1 cellular context compared by ENCODE assay signal in the genomic region with DNA sequence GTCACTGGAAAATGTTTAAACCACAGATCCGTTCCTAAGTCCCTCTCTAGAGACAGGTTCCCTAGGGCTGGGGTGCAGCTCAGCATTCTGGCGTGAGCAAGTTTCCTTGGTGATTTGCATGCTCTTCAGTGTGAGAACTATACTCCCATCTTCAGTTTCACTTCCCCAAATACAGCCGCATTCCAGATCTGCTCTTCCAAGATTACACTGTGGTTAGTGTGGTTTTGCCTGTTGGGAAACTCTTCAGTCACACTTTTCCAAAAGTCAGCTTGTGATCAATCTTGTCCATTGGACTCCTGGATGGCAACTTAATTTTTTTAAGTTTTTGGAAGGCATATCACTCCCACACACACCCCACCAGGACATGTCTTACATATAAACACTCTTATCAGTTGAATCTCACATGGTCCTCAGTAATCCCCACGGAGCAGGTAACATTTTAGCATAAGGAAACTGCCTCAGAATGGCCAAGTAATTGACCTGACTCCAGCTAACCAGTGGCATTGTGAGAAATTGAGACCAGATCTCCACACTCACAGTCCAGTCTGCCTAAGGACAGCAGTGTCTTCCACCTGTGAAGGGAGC.
A peak's percentile ranks its signal among the peaks of the same experiment; 100 is the strongest.
TF ChIP-seq lines count a peak whose summit lies in the region.

No MANE protein-coding gene starts in this region.

TF ChIP-seq in GM12878, 131 proteins besides CTCF, POLR2A, EP300 and RAD21 (continued from another document and continues in another):
- TF ChIP-seq, protein P1, sequence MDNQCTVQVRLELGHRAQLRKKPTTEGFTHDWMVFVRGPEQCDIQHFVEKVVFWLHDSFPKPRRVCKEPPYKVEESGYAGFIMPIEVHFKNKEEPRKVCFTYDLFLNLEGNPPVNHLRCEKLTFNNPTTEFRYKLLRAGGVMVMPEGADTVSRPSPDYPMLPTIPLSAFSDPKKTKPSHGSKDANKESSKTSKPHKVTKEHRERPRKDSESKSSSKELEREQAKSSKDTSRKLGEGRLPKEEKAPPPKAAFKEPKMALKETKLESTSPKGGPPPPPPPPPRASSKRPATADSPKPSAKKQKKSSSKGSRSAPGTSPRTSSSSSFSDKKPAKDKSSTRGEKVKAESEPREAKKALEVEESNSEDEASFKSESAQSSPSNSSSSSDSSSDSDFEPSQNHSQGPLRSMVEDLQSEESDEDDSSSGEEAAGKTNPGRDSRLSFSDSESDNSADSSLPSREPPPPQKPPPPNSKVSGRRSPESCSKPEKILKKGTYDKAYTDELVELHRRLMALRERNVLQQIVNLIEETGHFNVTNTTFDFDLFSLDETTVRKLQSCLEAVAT (IDR thresholded peaks at IDR 0.05), result peak; percentile 97
- TF ChIP-seq, protein P2, sequence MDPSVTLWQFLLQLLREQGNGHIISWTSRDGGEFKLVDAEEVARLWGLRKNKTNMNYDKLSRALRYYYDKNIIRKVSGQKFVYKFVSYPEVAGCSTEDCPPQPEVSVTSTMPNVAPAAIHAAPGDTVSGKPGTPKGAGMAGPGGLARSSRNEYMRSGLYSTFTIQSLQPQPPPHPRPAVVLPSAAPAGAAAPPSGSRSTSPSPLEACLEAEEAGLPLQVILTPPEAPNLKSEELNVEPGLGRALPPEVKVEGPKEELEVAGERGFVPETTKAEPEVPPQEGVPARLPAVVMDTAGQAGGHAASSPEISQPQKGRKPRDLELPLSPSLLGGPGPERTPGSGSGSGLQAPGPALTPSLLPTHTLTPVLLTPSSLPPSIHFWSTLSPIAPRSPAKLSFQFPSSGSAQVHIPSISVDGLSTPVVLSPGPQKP (IDR thresholded peaks at IDR 0.05; ENCODE audit: low read depth, low read length), result no peak
- TF ChIP-seq NBN (IDR thresholded peaks at IDR 0.05), result peak; percentile 94
- TF ChIP-seq CBX3 (IDR thresholded peaks at IDR 0.05; ENCODE audit: borderline replicate concordance, low read depth), result no peak
- no peak for TF ChIP-seq YY1 (IDR thresholded peaks at IDR 0.05; ENCODE audit: low read depth, low read length)
- TF ChIP-seq PBX3 (IDR thresholded peaks at IDR 0.05; ENCODE audit: insufficient replicate concordance, low read depth, low read length), result no peak
- TF ChIP-seq STAT3 (IDR thresholded peaks at IDR 0.05; ENCODE audit: low read depth, low read length), result no peak
- peak; percentile 82 for TF ChIP-seq SKIL (IDR thresholded peaks at IDR 0.05; ENCODE audit: low read depth, poor library complexity, severe bottlenecking)
- TF ChIP-seq BCL3 (IDR thresholded peaks at IDR 0.05; ENCODE audit: borderline replicate concordance, insufficient read depth, low read depth, low read length, poor library complexity, severe bottlenecking), result peak; percentile 85
- TF ChIP-seq TCF3 (IDR thresholded peaks at IDR 0.05; ENCODE audit: borderline replicate concordance, insufficient read depth, low read depth, low read length), result 0 out of 2 replicates have a peak, but pooled peaks have one; percentile 26
- TF ChIP-seq ZZZ3 (IDR thresholded peaks at IDR 0.05; ENCODE audit: control insufficient read depth, insufficient read length, low read depth), result no peak
- TF ChIP-seq, protein P3, sequence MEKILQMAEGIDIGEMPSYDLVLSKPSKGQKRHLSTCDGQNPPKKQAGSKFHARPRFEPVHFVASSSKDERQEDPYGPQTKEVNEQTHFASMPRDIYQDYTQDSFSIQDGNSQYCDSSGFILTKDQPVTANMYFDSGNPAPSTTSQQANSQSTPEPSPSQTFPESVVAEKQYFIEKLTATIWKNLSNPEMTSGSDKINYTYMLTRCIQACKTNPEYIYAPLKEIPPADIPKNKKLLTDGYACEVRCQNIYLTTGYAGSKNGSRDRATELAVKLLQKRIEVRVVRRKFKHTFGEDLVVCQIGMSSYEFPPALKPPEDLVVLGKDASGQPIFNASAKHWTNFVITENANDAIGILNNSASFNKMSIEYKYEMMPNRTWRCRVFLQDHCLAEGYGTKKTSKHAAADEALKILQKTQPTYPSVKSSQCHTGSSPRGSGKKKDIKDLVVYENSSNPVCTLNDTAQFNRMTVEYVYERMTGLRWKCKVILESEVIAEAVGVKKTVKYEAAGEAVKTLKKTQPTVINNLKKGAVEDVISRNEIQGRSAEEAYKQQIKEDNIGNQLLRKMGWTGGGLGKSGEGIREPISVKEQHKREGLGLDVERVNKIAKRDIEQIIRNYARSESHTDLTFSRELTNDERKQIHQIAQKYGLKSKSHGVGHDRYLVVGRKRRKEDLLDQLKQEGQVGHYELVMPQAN (conservative IDR thresholded peaks at IDR 0.05), result peak; percentile 66; the same call in 1 of the 2 replicates
- peak; percentile 92; the same call in 2 of the 3 replicates for TF ChIP-seq POU2F2 (IDR thresholded peaks at IDR 0.05; ENCODE audit: borderline replicate concordance, low read depth, low read length)
- TF ChIP-seq PAX8 (IDR thresholded peaks at IDR 0.05), result no peak
- TF ChIP-seq RELA (IDR thresholded peaks at IDR 0.05; ENCODE audit: borderline replicate concordance, partially characterized antibody), result no peak
- no peak for TF ChIP-seq ETV6 (conservative IDR thresholded peaks at IDR 0.05 in 1 of 2, IDR thresholded peaks at IDR 0.05 in 1 of 2; ENCODE audit: borderline replicate concordance in 1 of 2, low read depth in 1 of 2)
- TF ChIP-seq NFXL1 (IDR thresholded peaks at IDR 0.05; ENCODE audit: borderline replicate concordance), result no peak
- peak; percentile 99 for TF ChIP-seq DPF2 (IDR thresholded peaks at IDR 0.05)
- no peak; the same call in 1 of the 2 replicates for TF ChIP-seq RAD51 (IDR thresholded peaks at IDR 0.05)
- TF ChIP-seq ATF7 (IDR thresholded peaks at IDR 0.05; ENCODE audit: low read depth), result peak; percentile 62; the same call in 1 of the 2 replicates
- TF ChIP-seq, protein P4, sequence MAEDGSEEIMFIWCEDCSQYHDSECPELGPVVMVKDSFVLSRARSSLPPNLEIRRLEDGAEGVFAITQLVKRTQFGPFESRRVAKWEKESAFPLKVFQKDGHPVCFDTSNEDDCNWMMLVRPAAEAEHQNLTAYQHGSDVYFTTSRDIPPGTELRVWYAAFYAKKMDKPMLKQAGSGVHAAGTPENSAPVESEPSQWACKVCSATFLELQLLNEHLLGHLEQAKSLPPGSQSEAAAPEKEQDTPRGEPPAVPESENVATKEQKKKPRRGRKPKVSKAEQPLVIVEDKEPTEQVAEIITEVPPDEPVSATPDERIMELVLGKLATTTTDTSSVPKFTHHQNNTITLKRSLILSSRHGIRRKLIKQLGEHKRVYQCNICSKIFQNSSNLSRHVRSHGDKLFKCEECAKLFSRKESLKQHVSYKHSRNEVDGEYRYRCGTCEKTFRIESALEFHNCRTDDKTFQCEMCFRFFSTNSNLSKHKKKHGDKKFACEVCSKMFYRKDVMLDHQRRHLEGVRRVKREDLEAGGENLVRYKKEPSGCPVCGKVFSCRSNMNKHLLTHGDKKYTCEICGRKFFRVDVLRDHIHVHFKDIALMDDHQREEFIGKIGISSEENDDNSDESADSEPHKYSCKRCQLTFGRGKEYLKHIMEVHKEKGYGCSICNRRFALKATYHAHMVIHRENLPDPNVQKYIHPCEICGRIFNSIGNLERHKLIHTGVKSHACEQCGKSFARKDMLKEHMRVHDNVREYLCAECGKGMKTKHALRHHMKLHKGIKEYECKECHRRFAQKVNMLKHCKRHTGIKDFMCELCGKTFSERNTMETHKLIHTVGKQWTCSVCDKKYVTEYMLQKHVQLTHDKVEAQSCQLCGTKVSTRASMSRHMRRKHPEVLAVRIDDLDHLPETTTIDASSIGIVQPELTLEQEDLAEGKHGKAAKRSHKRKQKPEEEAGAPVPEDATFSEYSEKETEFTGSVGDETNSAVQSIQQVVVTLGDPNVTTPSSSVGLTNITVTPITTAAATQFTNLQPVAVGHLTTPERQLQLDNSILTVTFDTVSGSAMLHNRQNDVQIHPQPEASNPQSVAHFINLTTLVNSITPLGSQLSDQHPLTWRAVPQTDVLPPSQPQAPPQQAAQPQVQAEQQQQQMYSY (CRISPR knock-in tag; IDR thresholded peaks at IDR 0.05), result no peak
- peak; percentile 25; the same call in 1 of the 2 replicates for TF ChIP-seq TCF12 (IDR thresholded peaks at IDR 0.05; ENCODE audit: low read depth, low read length)
- TF ChIP-seq BCL11A (IDR thresholded peaks at IDR 0.05; ENCODE audit: low read depth, low read length), result peak; percentile 79
- peak; percentile 39; the same call in 1 of the 2 replicates for TF ChIP-seq NR2F1 (conservative IDR thresholded peaks at IDR 0.05)
- peak; percentile 100 for TF ChIP-seq GATAD2B (conservative IDR thresholded peaks at IDR 0.05; ENCODE audit: low read depth)
- no peak for TF ChIP-seq MAX (IDR thresholded peaks at IDR 0.05; ENCODE audit: low read depth, low read length)
- TF ChIP-seq EGR1 (IDR thresholded peaks at IDR 0.05; ENCODE audit: borderline replicate concordance in 1 of 2, low read depth in 2 of 2, low read length in 2 of 2), result no peak
- TF ChIP-seq CEBPZ (IDR thresholded peaks at IDR 0.05; ENCODE audit: low read depth, low read length), result no peak
- TF ChIP-seq TARDBP (IDR thresholded peaks at IDR 0.05; ENCODE audit: borderline replicate concordance), result no peak
- peak; percentile 90 for TF ChIP-seq SMAD1 (IDR thresholded peaks at IDR 0.05; ENCODE audit: low read depth, partially characterized antibody)
